ENCODE assay signal across 12 cellular contexts in the genomic region with DNA sequence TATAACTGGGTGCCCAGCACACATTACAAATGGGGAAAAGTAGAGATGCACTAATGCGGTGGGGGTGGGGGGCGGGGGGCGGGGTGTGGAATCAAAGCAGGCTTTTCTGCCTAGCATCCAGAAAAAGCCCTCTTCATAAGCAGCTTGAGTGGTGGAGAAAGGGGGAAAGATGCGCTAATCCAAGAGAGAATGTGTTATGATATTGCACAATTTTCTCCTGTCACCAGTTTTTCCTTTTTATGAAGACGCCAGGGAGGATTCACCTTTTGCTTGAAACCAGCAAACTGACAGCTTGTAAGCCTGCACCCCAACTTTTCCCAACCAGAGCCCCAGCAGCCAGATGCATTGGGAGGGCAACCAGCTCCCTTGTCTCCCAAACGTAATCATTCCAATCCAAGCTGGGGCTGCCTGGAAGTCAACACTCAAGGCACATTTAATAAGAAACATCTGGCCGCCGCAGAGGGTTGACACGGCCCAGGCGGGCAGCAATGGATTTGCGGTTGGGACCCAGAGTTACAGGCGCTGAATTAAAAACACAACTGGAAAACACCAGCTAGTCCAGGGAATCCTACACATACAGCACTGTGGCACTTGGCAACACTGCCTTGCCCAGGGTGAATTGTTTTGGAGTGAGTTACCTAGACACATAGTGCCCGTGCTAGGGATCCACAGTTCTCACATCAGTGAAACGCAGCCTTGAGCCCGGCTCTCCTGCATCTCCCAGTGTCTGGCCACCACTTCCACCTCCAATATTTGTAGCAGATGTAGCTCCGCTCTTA.
DNase-seq lines count a peak whose midpoint lies in the region; ATAC-seq and TF ChIP-seq lines count a peak whose summit lies in the region.
"Had no signal": no experiment of that assay in that cellular context is flagged by ENCODE, and none has a peak within 500 bp of the region (broad histone marks: within the 10 kb centered on the region; RNA-seq: fewer than 3 reads in every experiment).

No MANE protein-coding gene starts in this region.

- H3K36me3 ChIP-seq in BE2C (no peaks in the 10 kb centered on the region), IMR-90 (ENCODE audit: control insufficient read depth, insufficient read depth, low read length) (peaks cover 4% of the 10 kb centered on the region; the same call in 1 of the 2 replicates), fibroblast of lung (ENCODE audit: control insufficient read depth, insufficient read depth, low read length) (no peaks in the 10 kb centered on the region)
- H3K36me3 ChIP-seq: spleen had no signal

- H4K5ac ChIP-seq in IMR-90 (ENCODE audit: low read depth, low read length), result 0 out of 2 replicates have a peak overlapping the region, but pooled peaks have one; percentile 41

- POLR2A ChIA-PET in IMR-90 (lab: Charles Lee; ENCODE audit: unreplicated experiment), result no interaction called here

- H3K27me3 ChIP-seq in BE2C, result peaks cover 16% of the 10 kb centered on the region
- no peaks in the 10 kb centered on the region for H3K27me3 ChIP-seq in IMR-90 (ENCODE audit: control insufficient read depth, insufficient read depth, low read length)
- peaks cover 9% of the 10 kb centered on the region for H3K27me3 ChIP-seq in fibroblast of lung (ENCODE audit: control insufficient read depth, insufficient read depth, low read length)

- no CpG with 5 or more reads among the region's 16 CpGs for WGBS in IMR-90 (ENCODE audit: extremely low coverage in 2 of 2, insufficient read length in 1 of 2), 2 experiments

- no peak for TF ChIP-seq POLR2A in IMR-90 (IDR thresholded peaks at IDR 0.05; ENCODE audit: low read depth, low read length)

- ATAC-seq in IMR-90 (ENCODE audit: low read depth) (peak; percentile 58), omental fat pad (ENCODE audit: low FRiP score) (peak; percentile 9)

- H2BK5ac ChIP-seq in IMR-90 (ENCODE audit: low read depth, low read length, poor library complexity, severe bottlenecking), result peak overlapping the region; percentile 35

- H2AK5ac ChIP-seq in IMR-90 (ENCODE audit: low read depth, low read length), result no peak overlapping the region

- H2AK9ac ChIP-seq in IMR-90 (replicated peaks; ENCODE audit: low read depth, low read length, poor library complexity), result peak overlapping the region; percentile 10

- H3K4me2 ChIP-seq in IMR-90 (ENCODE audit: low read depth, low read length) (peak overlapping the region; percentile 91), fibroblast of lung (ENCODE audit: extremely low read depth, insufficient read depth, low read length) (peak overlapping the region; percentile 71)

- H2AFZ ChIP-seq in IMR-90 (replicated peaks; ENCODE audit: low read length, poor library complexity), result peak overlapping the region; percentile 72
- no peak overlapping the region for H2AFZ ChIP-seq in fibroblast of lung (ENCODE audit: low read length)

- TF ChIP-seq RAD21 in IMR-90 (IDR thresholded peaks at IDR 0.05; ENCODE audit: low read length), result no peak

- 0 out of 2 replicates have a peak overlapping the region, but pooled peaks have one; percentile 45 for H3K14ac ChIP-seq in IMR-90 (replicated peaks; ENCODE audit: low read depth, low read length)

- H2BK20ac ChIP-seq in IMR-90 (ENCODE audit: low read depth, low read length), result peak overlapping the region; percentile 37

- no TSS peak for BruUV-seq in IMR-90 (replicated peaks; lab: Mats Ljungman, UMichigan)

- H4K20me1 ChIP-seq in IMR-90 (ENCODE audit: insufficient read depth, low read length) (peaks cover 3% of the 10 kb centered on the region; the same call in 1 of the 2 replicates), fibroblast of lung (ENCODE audit: control insufficient read depth, extremely low read depth, insufficient read depth, low read length) (no peaks in the 10 kb centered on the region)

- peak overlapping the region; percentile 58 for H3K4ac ChIP-seq in IMR-90 (ENCODE audit: low read depth, low read length)

- peak overlapping the region; percentile 50 for H2BK120ac ChIP-seq in IMR-90 (ENCODE audit: low read depth, low read length)

- H3K9me3 ChIP-seq in BE2C, result no peaks in the 10 kb centered on the region
- no peaks in the 10 kb centered on the region for H3K9me3 ChIP-seq in IMR-90 (ENCODE audit: control insufficient read depth, insufficient read depth, low read length)
- H3K9me3 ChIP-seq in fibroblast of lung (ENCODE audit: control insufficient read depth, insufficient read depth, low read depth, low read length), result no peaks in the 10 kb centered on the region
- H3K9me3 ChIP-seq: spleen had no signal

- peaks cover 8 to 18% of the 10 kb centered on the region in 2 experiments; a peak in 3 of 4 replicates for H3K79me1 ChIP-seq in IMR-90 (ENCODE audit: low read depth in 1 of 2, low read length in 2 of 2)

- H3K9ac ChIP-seq in IMR-90 (ENCODE audit: low read depth, low read length) (peak overlapping the region; percentile 39), fibroblast of lung (ENCODE audit: insufficient read depth, low read length) (no peak overlapping the region)

- intact Hi-C loops in IMR-90 (cut with micrococcal nuclease), result no loop called here

- peak overlapping the region; percentile 58 for H3K4me3 ChIP-seq in BE2C (ENCODE audit: low read depth, low read length)
- H3K4me3 ChIP-seq in IMR-90 (ENCODE audit: insufficient read depth, low read depth, low read length), result peak overlapping the region; percentile 77
- H3K4me3 ChIP-seq in fibroblast of lung (replicated peaks in 1 of 4; ENCODE audit: control extremely low read depth in 1 of 4, insufficient read depth in 1 of 4, low read depth in 3 of 4, low read length in 4 of 4), result peak overlapping the region; percentile 11 to 71 (median 57)

- H4K91ac ChIP-seq in IMR-90 (ENCODE audit: insufficient read depth, low read depth, low read length), result peak overlapping the region; percentile 64

- peak overlapping the region; percentile 61; the same call in 1 of the 2 replicates for H3K27ac ChIP-seq in IMR-90 (ENCODE audit: insufficient read depth, low read length)
- H3K27ac ChIP-seq in fibroblast of lung (ENCODE audit: insufficient read depth, low read length), result peak overlapping the region; percentile 17
- H3K27ac ChIP-seq: RWPE1, spleen had no signal

- peaks cover 8% of the 10 kb centered on the region; the same call in 1 of the 2 replicates for H3K9me1 ChIP-seq in IMR-90 (ENCODE audit: insufficient read depth, low read length)

- H2BK15ac ChIP-seq in IMR-90 (ENCODE audit: low read depth, low read length), result no peak overlapping the region

- H3K4me1 ChIP-seq in BE2C (no peaks in the 10 kb centered on the region; the same call in 1 of the 2 replicates), IMR-90 (ENCODE audit: control insufficient read depth, insufficient read depth, low read length) (peaks cover 17% of the 10 kb centered on the region), fibroblast of lung (ENCODE audit: control insufficient read depth, extremely low read depth, insufficient read depth, low read length) (peaks cover 14% of the 10 kb centered on the region)

- H3K23ac ChIP-seq in IMR-90 (ENCODE audit: low read depth, low read length), result peak overlapping the region; percentile 81; the same call in 1 of the 2 replicates

- dilution Hi-C loops in IMR-90 (cut with HindIII; ENCODE audit: low sequenced_read_pairs, unreplicated experiment), result no loop called here

- CTCF ChIA-PET in IMR-90 (lab: Yijun Ruan, JAX), result interaction anchor here (0.6 kb wide), 1 partner anchor 1012 kb away, joined by 5 read pairs; no protein-coding TSS in a partner anchor

- no peaks in the 10 kb centered on the region for H3K79me2 ChIP-seq in fibroblast of lung (ENCODE audit: control insufficient read depth, insufficient read depth, low read length)

- in situ Hi-C loops in IMR-90 (cut with MboI; ENCODE audit: low sequenced_read_pairs), result no loop called here

- no peak overlapping the region for H3K56ac ChIP-seq in IMR-90 (ENCODE audit: extremely low read depth, insufficient read depth, low read length)

- peak overlapping the region in 1 of 2 experiments; percentile 38; a peak in 1 of 4 replicates for H4K8ac ChIP-seq in IMR-90 (ENCODE audit: low read depth in 2 of 2, low read length in 2 of 2)

- TF ChIP-seq CTCF in BE2C (IDR thresholded peaks at IDR 0.05; ENCODE audit: low read depth, low read length), result no peak
- TF ChIP-seq CTCF in IMR-90 (conservative IDR thresholded peaks at IDR 0.05; ENCODE audit: low read depth, low read length), result no peak
- no peak for TF ChIP-seq CTCF in fibroblast of lung (conservative IDR thresholded peaks at IDR 0.05 in 1 of 2, IDR thresholded peaks at IDR 0.05 in 1 of 2; ENCODE audit: low read depth in 1 of 2, low read length in 2 of 2)
- no peak for TF ChIP-seq CTCF in omental fat pad (IDR thresholded peaks at IDR 0.05)

- H3K18ac ChIP-seq in IMR-90 (ENCODE audit: low read depth, low read length), result peak overlapping the region; percentile 40

- DNase-seq in BE2C, result peak; percentile 72
- DNase-seq in IMR-90, result peak; percentile 74
- DNase-seq in fibroblast of lung (ENCODE audit: low read depth in 2 of 2), result peak; percentile 59 to 89
- DNase-seq in omental fat pad (ENCODE audit: low spot score), result no peak
- no peak for DNase-seq in GOT3 (lab: John Stamatoyannopoulos, UW)
- DNase-seq in T-helper 1 cell, result no peak
- DNase-seq in mesenteric fat pad (ENCODE audit: low spot score), result no peak
- no peak for DNase-seq in NCI-H1417 treated with DMSO at 0.1 percent for 48 hours (lab: John Stamatoyannopoulos, UW)
- DNase-seq: activated naive CD4-positive, alpha-beta T cell treated with anti-CD3 and anti-CD28 coated beads for 36 hours; kidney glomerular epithelial cell; spleen had no signal

TF ChIP-seq in IMR-90, 13 proteins besides CTCF, POLR2A, EP300 and RAD21 (continues in another document):
- no peak for TF ChIP-seq SMC3 (IDR thresholded peaks at IDR 0.05; ENCODE audit: low read depth, low read length)
- TF ChIP-seq RFX5 (IDR thresholded peaks at IDR 0.05; ENCODE audit: low read depth, low read length), result no peak
- TF ChIP-seq CEBPB (IDR thresholded peaks at IDR 0.05; ENCODE audit: low read depth, low read length), result peak; percentile 91
- TF ChIP-seq RCOR1 (IDR thresholded peaks at IDR 0.05; ENCODE audit: insufficient replicate concordance, low read length), result no peak
- no peak for TF ChIP-seq NFE2L2 (IDR thresholded peaks at IDR 0.05; ENCODE audit: low read depth, low read length)
- TF ChIP-seq, protein P1, sequence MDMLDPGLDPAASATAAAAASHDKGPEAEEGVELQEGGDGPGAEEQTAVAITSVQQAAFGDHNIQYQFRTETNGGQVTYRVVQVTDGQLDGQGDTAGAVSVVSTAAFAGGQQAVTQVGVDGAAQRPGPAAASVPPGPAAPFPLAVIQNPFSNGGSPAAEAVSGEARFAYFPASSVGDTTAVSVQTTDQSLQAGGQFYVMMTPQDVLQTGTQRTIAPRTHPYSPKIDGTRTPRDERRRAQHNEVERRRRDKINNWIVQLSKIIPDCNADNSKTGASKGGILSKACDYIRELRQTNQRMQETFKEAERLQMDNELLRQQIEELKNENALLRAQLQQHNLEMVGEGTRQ (IDR thresholded peaks at IDR 0.05; ENCODE audit: low read depth, low read length), result no peak
- TF ChIP-seq BHLHE40 (IDR thresholded peaks at IDR 0.05; ENCODE audit: low read depth, low read length), result no peak

Comparison
In these comparisons a context has a peak if more than half of its experiments do, and no peak if none do; other contexts are left out.
1. DNase-seq: peak in BE2C (single experiment), IMR-90 (single experiment) and fibroblast of lung (2 of 2); none in omental fat pad (single experiment), GOT3 (single experiment), T-helper 1 cell (0 of 5), mesenteric fat pad (single experiment) and NCI-H1417 treated with DMSO at 0.1 percent for 48 hours (single experiment).
2. Peak in every context shown above with its lines, with median percentiles within 50 percentile points of each other: H3K4me3 ChIP-seq.